In the genomic region with DNA sequence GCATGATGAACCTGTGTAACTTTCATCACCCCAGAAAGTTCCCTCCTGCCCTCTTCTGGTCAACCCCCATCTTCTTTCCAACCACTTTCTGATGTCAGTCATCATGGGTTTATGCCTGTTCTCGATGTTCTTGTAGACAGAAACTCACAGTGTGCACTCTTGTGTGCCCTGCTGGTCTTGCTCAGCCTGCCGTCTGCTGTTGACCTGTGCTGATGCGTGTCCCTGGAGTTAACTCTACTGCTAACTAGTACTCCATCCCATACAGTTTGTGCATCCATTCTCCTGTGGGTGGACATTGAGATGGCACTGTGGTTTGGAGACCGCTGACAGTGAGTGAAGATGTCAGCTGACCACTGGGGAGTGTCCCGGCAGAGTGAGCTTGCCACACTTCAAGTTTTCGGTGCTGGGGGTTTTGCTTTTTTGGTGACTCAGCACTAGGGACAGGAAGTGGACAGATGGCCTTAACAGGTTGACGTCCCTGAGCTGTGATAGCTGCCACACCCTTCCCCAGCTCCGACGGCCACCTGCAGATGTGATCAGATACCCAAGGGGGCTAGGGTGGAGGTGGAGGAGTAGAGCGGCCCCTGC, we compare ENCODE assay signal across 1 cellular context.
TF ChIP-seq lines count a peak whose summit lies in the region.

No MANE protein-coding gene starts in this region.

TF ChIP-seq in IMR-90, 13 proteins besides CTCF, POLR2A, EP300 and RAD21 (continued from another document):
- TF ChIP-seq RCOR1 (IDR thresholded peaks at IDR 0.05; ENCODE audit: insufficient replicate concordance, low read length) (no peak), MAZ (IDR thresholded peaks at IDR 0.05; ENCODE audit: borderline replicate concordance, low read depth, low read length) (no peak), CEBPB (IDR thresholded peaks at IDR 0.05; ENCODE audit: low read depth, low read length) (no peak), NFE2L2 (IDR thresholded peaks at IDR 0.05; ENCODE audit: low read depth, low read length) (no peak), CHD1 (IDR thresholded peaks at IDR 0.05; ENCODE audit: low read depth, low read length) (no peak), FOS (IDR thresholded peaks at IDR 0.05; ENCODE audit: low read depth, low read length) (no peak), MXI1 (IDR thresholded peaks at IDR 0.05; ENCODE audit: borderline replicate concordance, low read depth, low read length) (no peak), SMC3 (IDR thresholded peaks at IDR 0.05; ENCODE audit: low read depth, low read length) (no peak)
- TF ChIP-seq, protein P1, sequence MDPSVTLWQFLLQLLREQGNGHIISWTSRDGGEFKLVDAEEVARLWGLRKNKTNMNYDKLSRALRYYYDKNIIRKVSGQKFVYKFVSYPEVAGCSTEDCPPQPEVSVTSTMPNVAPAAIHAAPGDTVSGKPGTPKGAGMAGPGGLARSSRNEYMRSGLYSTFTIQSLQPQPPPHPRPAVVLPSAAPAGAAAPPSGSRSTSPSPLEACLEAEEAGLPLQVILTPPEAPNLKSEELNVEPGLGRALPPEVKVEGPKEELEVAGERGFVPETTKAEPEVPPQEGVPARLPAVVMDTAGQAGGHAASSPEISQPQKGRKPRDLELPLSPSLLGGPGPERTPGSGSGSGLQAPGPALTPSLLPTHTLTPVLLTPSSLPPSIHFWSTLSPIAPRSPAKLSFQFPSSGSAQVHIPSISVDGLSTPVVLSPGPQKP (IDR thresholded peaks at IDR 0.05; ENCODE audit: borderline replicate concordance, low read depth, low read length), result no peak
